15 cellular contexts compared by ENCODE assay signal in the genomic region with DNA sequence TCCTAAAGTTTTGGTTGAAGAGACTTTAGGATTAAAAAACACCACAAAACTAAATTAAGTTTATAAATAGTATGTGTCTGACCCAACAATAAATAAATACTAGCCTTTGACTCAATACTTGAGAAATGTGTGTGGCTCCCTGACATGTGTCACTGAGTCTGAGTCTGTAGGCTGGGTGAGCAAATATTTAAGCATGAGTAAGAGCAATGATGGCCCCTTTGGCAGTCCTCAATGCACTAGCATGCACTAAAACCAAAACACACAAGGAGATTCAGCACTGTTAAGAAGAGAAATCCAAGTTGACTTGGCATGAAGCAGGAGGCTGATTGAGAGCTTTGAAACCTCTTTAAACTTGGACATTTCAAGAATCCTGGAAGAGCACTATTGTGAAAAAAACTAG. TPM values are rescaled to one million over a fixed set of nuclear protein-coding genes. Genes with fewer than 3 reads are reported as not detected.
DNase-seq lines count a peak whose midpoint lies in the region; ATAC-seq and TF ChIP-seq lines count a peak whose summit lies in the region.
"Had no signal": no experiment of that assay in that cellular context is flagged by ENCODE, and none has a peak within 500 bp of the region (broad histone marks: within the 10 kb centered on the region; RNA-seq: fewer than 3 reads in every experiment).

No MANE protein-coding gene starts in this region.

- no peak overlapping the region for H3K27ac Mint-ChIP-seq in MCF 10A (ENCODE audit: low read depth, unreplicated experiment)
- H3K27ac Mint-ChIP-seq: memory B cell had no signal

- peak; percentile 66 for DNase-seq in MCF 10A (ENCODE audit: unreplicated experiment)
- no peak for DNase-seq in breast epithelium (ENCODE audit: low spot score in 2 of 2)
- peak; percentile 85 to 87 for DNase-seq in foreskin fibroblast
- DNase-seq in lower leg skin (ENCODE audit: low spot score in 2 of 2): no peak
- DNase-seq in NCI-H82 (lab: John Stamatoyannopoulos, UW): no peak
- no peak for DNase-seq in NCI-H1417 (lab: John Stamatoyannopoulos, UW)
- DNase-seq: 8988T; activated CD4-positive, alpha-beta T cell treated with anti-CD3 and anti-CD28 coated beads, Interleukin-2, amount 50 U/mL, for 1 hour; activated gamma-delta T cell treated with Interleukin-2 at 50 U/mL for 16 hours; DMS79 treated with DMSO at 0.1 percent for 48 hours; NCI-H1105 treated with DMSO at 0.1 percent for 48 hours; stimulated activated CD4-positive, alpha-beta T cell treated with anti-CD3 and anti-CD28 coated beads, Interleukin-4, amount 100 ng/mL, for 1 hour had no signal

- no peaks in the 10 kb centered on the region for H3K27me3 Mint-ChIP-seq in MCF 10A (ENCODE audit: insufficient read depth, unreplicated experiment)
- H3K27me3 Mint-ChIP-seq: memory B cell had no signal

- POLR2A ChIA-PET in MCF 10A (lab: Yijun Ruan, JAX): interaction anchor here (0.7 kb wide), 1 partner anchor 26 kb away, joined by 3 read pairs; no protein-coding TSS in a partner anchor

- no peak for TF ChIP-seq CTCF in MCF 10A (IDR thresholded peaks at IDR 0.05; ENCODE audit: unreplicated experiment)
- TF ChIP-seq CTCF in breast epithelium (IDR thresholded peaks at IDR 0.05): no peak
- TF ChIP-seq CTCF in WI38 (IDR thresholded peaks at IDR 0.05; ENCODE audit: low read depth, low read length): no peak
- no peak for TF ChIP-seq CTCF in foreskin fibroblast (IDR thresholded peaks at IDR 0.05; ENCODE audit: low read depth, low read length)
- TF ChIP-seq CTCF in lower leg skin (IDR thresholded peaks at IDR 0.05): no peak

- H3K27ac ChIP-seq in breast epithelium: no peak overlapping the region

- H3K4me1 Mint-ChIP-seq in MCF 10A (ENCODE audit: insufficient read depth, unreplicated experiment): peaks cover 6% of the 10 kb centered on the region
- H3K4me1 Mint-ChIP-seq: memory B cell had no signal

- no TSS peak for BruUV-seq in MCF 10A (replicated peaks; lab: Mats Ljungman, UMichigan)

- intact Hi-C loops in MCF 10A (cut with micrococcal nuclease) (no loop called here), breast epithelium (cut with DNase I; ENCODE audit: low total_unique reads) (no loop called here), lower leg skin (cut with DNase I; ENCODE audit: low total_unique reads) (no loop called here)

- TF ChIP-seq POLR2A in breast epithelium (IDR thresholded peaks at IDR 0.05) (no peak), lower leg skin (IDR thresholded peaks at IDR 0.05) (no peak)

- peaks cover 8 to 11% of the 10 kb centered on the region in 2 donors for H3K9me3 ChIP-seq in breast epithelium

- no peaks in the 10 kb centered on the region for H3K27me3 ChIP-seq in breast epithelium

- CTCF ChIA-PET in MCF 10A (lab: Yijun Ruan, JAX): no interaction called here

- H3K4me3 ChIP-seq in breast epithelium (no peak overlapping the region), WI38 (ENCODE audit: low read depth, low read length) (peak overlapping the region; percentile 27), foreskin fibroblast (ENCODE audit: low read depth in 1 of 2, low read length in 2 of 2) (no peak overlapping the region), lower leg skin (ENCODE audit: low read depth, poor library complexity, severe bottlenecking) (no peak overlapping the region)

- no peak overlapping the region for H3K4me3 Mint-ChIP-seq in MCF 10A (ENCODE audit: unreplicated experiment)
- H3K4me3 Mint-ChIP-seq: memory B cell had no signal

- no peaks in the 10 kb centered on the region for H3K36me3 ChIP-seq in breast epithelium

- peaks cover 0 to 9% of the 10 kb centered on the region in 2 donors for H3K4me1 ChIP-seq in breast epithelium

- ATAC-seq in GM21447 (IDR thresholded peaks at IDR 0.05; ENCODE audit: unreplicated experiment): no peak

- H3K36me3 Mint-ChIP-seq in MCF 10A (ENCODE audit: insufficient read depth, unreplicated experiment): peaks cover 5% of the 10 kb centered on the region

- H3K9me3 Mint-ChIP-seq in MCF 10A (ENCODE audit: unreplicated experiment): peaks cover 5% of the 10 kb centered on the region

RNA-seq across cellular contexts. Expression of a gene that starts 37.1 kb away (rescaled TPM):
- total RNA-seq in MCF 10A (2022) (11.4 and 13.0 TPM in 2 replicates), breast epithelium (10 to 100 TPM; 29.9 to 69.4 (median 59.0) TPM), lower leg skin (10 to 100 TPM in 1 of 4 donors, 1 to 10 TPM in 3; 3.0 to 13.4 (median 8.3) TPM)

Comparison
In these comparisons a context has a peak if more than half of its experiments do, and no peak if none do; other contexts are left out.
1. DNase-seq: peak in MCF 10A (single experiment) and foreskin fibroblast (2 of 2); none in breast epithelium (0 of 2), lower leg skin (0 of 2), NCI-H82 (single experiment) and NCI-H1417 (0 of 3).